Comparison of ENCODE assay signal across 14 cellular contexts in the genomic region with DNA sequence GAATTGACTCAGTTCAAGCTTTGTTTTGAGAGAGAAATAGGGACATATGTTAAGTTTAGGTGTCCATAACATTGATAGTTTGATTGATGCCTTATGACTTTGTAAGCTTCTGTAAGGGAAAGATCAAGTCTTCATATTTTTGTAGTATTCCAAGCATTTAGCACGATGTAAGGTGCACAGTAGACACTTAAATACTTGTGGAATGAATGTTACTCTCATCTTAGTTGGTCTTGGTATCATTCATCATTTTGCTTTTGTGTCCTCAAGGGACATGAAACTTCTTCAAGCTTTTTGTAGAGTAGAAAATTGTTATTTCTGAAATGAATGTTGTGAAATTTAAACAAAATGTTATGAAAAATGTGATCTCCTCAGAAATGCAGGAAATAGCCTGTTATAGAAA. TPM values are rescaled to one million over a fixed set of nuclear protein-coding genes. Genes with fewer than 3 reads are reported as not detected.
A peak's percentile ranks its signal among the peaks of the same experiment; 100 is the strongest.
DNase-seq lines count a peak whose midpoint lies in the region; ATAC-seq lines count a peak whose summit lies in the region.
"Had no signal": no experiment of that assay in that cellular context is flagged by ENCODE, and none has a peak within 500 bp of the region (broad histone marks: within the 10 kb centered on the region; RNA-seq: fewer than 3 reads in every experiment).

No MANE protein-coding gene starts in this region.

- peak; percentile 57 for ATAC-seq in activated CD4-positive, alpha-beta T cell treated with anti-CD3 and anti-CD28 coated beads for 36 hours
- peak; percentile 34 for ATAC-seq in activated T-helper 17 cell treated with anti-CD3 and anti-CD28 coated beads, Interleukin-2, amount 50 U/mL, for 72 hours (replicated peaks)
- peak; percentile 63 for ATAC-seq in stimulated activated effector memory CD8-positive, alpha-beta T cell treated with anti-CD3 and anti-CD28 coated beads, Interleukin-12 subunit alpha, Interleukin-12 subunit beta, amount 100 ng/mL, for 72 hours
- no peak for ATAC-seq in GM18519 (IDR thresholded peaks at IDR 0.05; ENCODE audit: low FRiP score, unreplicated experiment)
- ATAC-seq: CD8-positive, alpha-beta T cell had no signal

- H3K27ac Mint-ChIP-seq in activated CD4-positive, alpha-beta T cell treated with anti-CD3 and anti-CD28 coated beads for 36 hours: no peak overlapping the region
- H3K27ac Mint-ChIP-seq in activated CD4-positive, alpha-beta T cell treated with anti-CD3 and anti-CD28 coated beads, Interleukin-2, amount 10 ng/mL, durations not matched to agents 24 days and 14 days: no peak overlapping the region
- no peak overlapping the region for H3K27ac Mint-ChIP-seq in activated T-helper 17 cell treated with anti-CD3 and anti-CD28 coated beads, Interleukin-2, amount 50 U/mL, for 72 hours
- H3K27ac Mint-ChIP-seq in stimulated activated effector memory CD8-positive, alpha-beta T cell treated with anti-CD3 and anti-CD28 coated beads, Interleukin-12 subunit alpha, Interleukin-12 subunit beta, amount 100 ng/mL, for 72 hours: no peak overlapping the region
- H3K27ac Mint-ChIP-seq: B cell; CD4-positive, CD25-positive, alpha-beta regulatory T cell; CD8-positive, alpha-beta T cell; HFFc6 had no signal

- POLR2A ChIA-PET in activated CD4-positive, alpha-beta T cell treated with anti-CD3 and anti-CD28 coated beads for 36 hours (lab: Charles Lee): no interaction called here

- no peaks in the 10 kb centered on the region for H3K27me3 Mint-ChIP-seq in activated CD4-positive, alpha-beta T cell treated with anti-CD3 and anti-CD28 coated beads for 36 hours
- no peaks in the 10 kb centered on the region for H3K27me3 Mint-ChIP-seq in activated CD4-positive, alpha-beta T cell treated with anti-CD3 and anti-CD28 coated beads, Interleukin-2, amount 10 ng/mL, durations not matched to agents 24 days and 14 days
- no peaks in the 10 kb centered on the region for H3K27me3 Mint-ChIP-seq in activated T-helper 17 cell treated with anti-CD3 and anti-CD28 coated beads, Interleukin-2, amount 50 U/mL, for 72 hours
- H3K27me3 Mint-ChIP-seq: B cell; CD4-positive, CD25-positive, alpha-beta regulatory T cell had no signal

- intact Hi-C loops in activated CD4-positive, alpha-beta T cell treated with anti-CD3 and anti-CD28 coated beads for 36 hours (cut with DNase I, micrococcal nuclease): no loop called here
- intact Hi-C loops in activated CD4-positive, alpha-beta T cell treated with anti-CD3 and anti-CD28 coated beads, Interleukin-2, amount 10 ng/mL, durations not matched to agents 24 days and 14 days (cut with micrococcal nuclease): no loop called here

- H3K4me1 Mint-ChIP-seq in activated CD4-positive, alpha-beta T cell treated with anti-CD3 and anti-CD28 coated beads for 36 hours: peaks cover 52% of the 10 kb centered on the region
- H3K4me1 Mint-ChIP-seq in activated CD4-positive, alpha-beta T cell treated with anti-CD3 and anti-CD28 coated beads, Interleukin-2, amount 10 ng/mL, durations not matched to agents 24 days and 14 days: peaks cover 13% of the 10 kb centered on the region
- peaks cover 29% of the 10 kb centered on the region for H3K4me1 Mint-ChIP-seq in activated T-helper 17 cell treated with anti-CD3 and anti-CD28 coated beads, Interleukin-2, amount 50 U/mL, for 72 hours
- peaks cover 45% of the 10 kb centered on the region for H3K4me1 Mint-ChIP-seq in stimulated activated effector memory CD8-positive, alpha-beta T cell treated with anti-CD3 and anti-CD28 coated beads, Interleukin-12 subunit alpha, Interleukin-12 subunit beta, amount 100 ng/mL, for 72 hours

- no peak for DNase-seq in activated CD4-positive, alpha-beta T cell treated with anti-CD3 and anti-CD28 coated beads for 36 hours
- no peak for DNase-seq in activated CD4-positive, alpha-beta T cell treated with anti-CD3 and anti-CD28 coated beads, Interleukin-2, amount 10 ng/mL, durations not matched to agents 24 days and 14 days
- no peak for DNase-seq in stimulated activated effector memory CD8-positive, alpha-beta T cell treated with anti-CD3 and anti-CD28 coated beads, Interleukin-12 subunit alpha, Interleukin-12 subunit beta, amount 100 ng/mL, for 72 hours (ENCODE audit: low spot score in 2 of 2)
- no peak for DNase-seq in NAMALWA (ENCODE audit: low spot score)
- DNase-seq: Caco-2; CD4-positive, CD25-positive, alpha-beta regulatory T cell; CD8-positive, alpha-beta T cell; DMS153; DND-41; GOT3; HFFc6 had no signal

- H3K9me3 Mint-ChIP-seq in activated CD4-positive, alpha-beta T cell treated with anti-CD3 and anti-CD28 coated beads for 36 hours (ENCODE audit: low read depth): peaks cover 4% of the 10 kb centered on the region
- H3K9me3 Mint-ChIP-seq in activated CD4-positive, alpha-beta T cell treated with anti-CD3 and anti-CD28 coated beads, Interleukin-2, amount 10 ng/mL, durations not matched to agents 24 days and 14 days: peaks cover 6% of the 10 kb centered on the region
- no peaks in the 10 kb centered on the region for H3K9me3 Mint-ChIP-seq in activated T-helper 17 cell treated with anti-CD3 and anti-CD28 coated beads, Interleukin-2, amount 50 U/mL, for 72 hours
- H3K9me3 Mint-ChIP-seq in stimulated activated effector memory CD8-positive, alpha-beta T cell treated with anti-CD3 and anti-CD28 coated beads, Interleukin-12 subunit alpha, Interleukin-12 subunit beta, amount 100 ng/mL, for 72 hours: peaks cover 3% of the 10 kb centered on the region
- H3K9me3 Mint-ChIP-seq: CD8-positive, alpha-beta T cell; HFFc6 had no signal

- no peak overlapping the region for H3K4me3 Mint-ChIP-seq in activated CD4-positive, alpha-beta T cell treated with anti-CD3 and anti-CD28 coated beads for 36 hours
- no peak overlapping the region for H3K4me3 Mint-ChIP-seq in activated CD4-positive, alpha-beta T cell treated with anti-CD3 and anti-CD28 coated beads, Interleukin-2, amount 10 ng/mL, durations not matched to agents 24 days and 14 days
- no peak overlapping the region for H3K4me3 Mint-ChIP-seq in activated T-helper 17 cell treated with anti-CD3 and anti-CD28 coated beads, Interleukin-2, amount 50 U/mL, for 72 hours
- no peak overlapping the region for H3K4me3 Mint-ChIP-seq in stimulated activated effector memory CD8-positive, alpha-beta T cell treated with anti-CD3 and anti-CD28 coated beads, Interleukin-12 subunit alpha, Interleukin-12 subunit beta, amount 100 ng/mL, for 72 hours
- H3K4me3 Mint-ChIP-seq: B cell; CD4-positive, CD25-positive, alpha-beta regulatory T cell; CD8-positive, alpha-beta T cell; HFFc6 had no signal

- H3K36me3 Mint-ChIP-seq in activated CD4-positive, alpha-beta T cell treated with anti-CD3 and anti-CD28 coated beads for 36 hours (ENCODE audit: low read depth): peaks cover 27% of the 10 kb centered on the region
- H3K36me3 Mint-ChIP-seq in activated CD4-positive, alpha-beta T cell treated with anti-CD3 and anti-CD28 coated beads, Interleukin-2, amount 10 ng/mL, durations not matched to agents 24 days and 14 days (ENCODE audit: low read depth): peaks cover 12% of the 10 kb centered on the region
- no peaks in the 10 kb centered on the region for H3K36me3 Mint-ChIP-seq in activated T-helper 17 cell treated with anti-CD3 and anti-CD28 coated beads, Interleukin-2, amount 50 U/mL, for 72 hours (ENCODE audit: low read depth)
- no peaks in the 10 kb centered on the region for H3K36me3 Mint-ChIP-seq in stimulated activated effector memory CD8-positive, alpha-beta T cell treated with anti-CD3 and anti-CD28 coated beads, Interleukin-12 subunit alpha, Interleukin-12 subunit beta, amount 100 ng/mL, for 72 hours

- CTCF ChIA-PET in activated CD4-positive, alpha-beta T cell treated with anti-CD3 and anti-CD28 coated beads for 36 hours (lab: Charles Lee): interaction anchor here (0.7 to 1.5 kb wide), 3 partner anchors 9 to 90 kb away, joined by 3 to 4 read pairs (median 3); no protein-coding TSS in a partner anchor

RNA-seq across cellular contexts. Expression of a gene that starts 10.1 kb away (rescaled TPM):
- total RNA-seq in activated CD4-positive, alpha-beta T cell treated with anti-CD3 and anti-CD28 coated beads for 36 hours: 10 to 100 TPM; 15.8 to 16.4 TPM
- total RNA-seq in activated CD4-positive, alpha-beta T cell treated with anti-CD3 and anti-CD28 coated beads, Interleukin-2, amount 10 ng/mL, durations not matched to agents 24 days and 14 days: 19.4 and 19.7 TPM in 2 replicates
- total RNA-seq in activated T-helper 17 cell treated with anti-CD3 and anti-CD28 coated beads, Interleukin-2, amount 50 U/mL, for 72 hours: 10 to 100 TPM; 16.7 to 17.3 TPM
